1 cellular context compared by ENCODE assay signal in the genomic region with DNA sequence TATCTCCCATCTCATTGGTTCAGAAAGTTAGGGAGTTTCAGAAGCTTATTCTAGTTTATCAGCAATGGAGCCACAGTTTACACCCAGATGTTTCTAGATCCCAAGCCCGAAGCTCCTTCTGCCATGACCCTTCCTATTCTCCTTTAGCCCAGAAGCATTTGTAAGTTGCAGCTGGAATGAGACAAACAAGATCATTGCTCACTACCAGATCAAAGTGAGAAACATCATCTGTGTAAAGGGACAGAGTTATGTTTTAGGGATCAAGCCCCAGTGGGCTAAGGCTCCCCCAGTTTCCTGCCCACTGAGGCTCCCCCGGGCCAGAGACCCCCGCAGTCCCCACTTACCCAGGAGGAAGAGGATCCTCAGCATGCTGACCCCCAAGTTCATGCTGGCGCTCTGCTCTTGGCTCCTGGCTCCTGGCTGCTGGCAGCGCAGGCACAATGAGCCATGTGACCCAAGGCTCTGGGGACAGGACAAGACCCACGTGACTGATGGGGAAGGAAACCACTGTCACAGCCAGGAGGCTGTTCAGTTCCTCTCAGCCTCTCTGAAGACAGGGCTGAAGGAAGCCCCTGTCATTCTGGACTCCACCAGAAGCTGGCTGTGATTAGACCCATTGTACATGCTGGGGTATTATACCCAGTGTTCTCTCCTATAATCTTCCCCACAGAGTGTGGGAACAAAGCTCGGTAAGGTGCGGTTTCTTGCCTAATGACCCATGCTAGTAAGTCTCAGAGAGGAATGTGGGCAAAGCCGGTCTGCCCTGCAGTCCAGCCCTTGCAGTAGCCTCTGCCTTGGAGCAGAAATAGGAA.
A peak's percentile ranks its signal among the peaks of the same experiment; 100 is the strongest.
TF ChIP-seq lines count a peak whose summit lies in the region.

A gene with protein sequence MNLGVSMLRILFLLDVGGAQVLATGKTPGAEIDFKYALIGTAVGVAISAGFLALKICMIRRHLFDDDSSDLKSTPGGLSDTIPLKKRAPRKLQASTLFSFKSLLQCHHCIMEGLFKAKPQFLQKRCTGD (minus strand): TSS at position 442 of the 812 bp plus-strand sequence. CDS start 55 bp downstream, at position 387.

TF ChIP-seq in K562, 482 proteins besides CTCF, POLR2A, EP300 and RAD21 (continued from another document and continues in another):
- TF ChIP-seq, protein P1, sequence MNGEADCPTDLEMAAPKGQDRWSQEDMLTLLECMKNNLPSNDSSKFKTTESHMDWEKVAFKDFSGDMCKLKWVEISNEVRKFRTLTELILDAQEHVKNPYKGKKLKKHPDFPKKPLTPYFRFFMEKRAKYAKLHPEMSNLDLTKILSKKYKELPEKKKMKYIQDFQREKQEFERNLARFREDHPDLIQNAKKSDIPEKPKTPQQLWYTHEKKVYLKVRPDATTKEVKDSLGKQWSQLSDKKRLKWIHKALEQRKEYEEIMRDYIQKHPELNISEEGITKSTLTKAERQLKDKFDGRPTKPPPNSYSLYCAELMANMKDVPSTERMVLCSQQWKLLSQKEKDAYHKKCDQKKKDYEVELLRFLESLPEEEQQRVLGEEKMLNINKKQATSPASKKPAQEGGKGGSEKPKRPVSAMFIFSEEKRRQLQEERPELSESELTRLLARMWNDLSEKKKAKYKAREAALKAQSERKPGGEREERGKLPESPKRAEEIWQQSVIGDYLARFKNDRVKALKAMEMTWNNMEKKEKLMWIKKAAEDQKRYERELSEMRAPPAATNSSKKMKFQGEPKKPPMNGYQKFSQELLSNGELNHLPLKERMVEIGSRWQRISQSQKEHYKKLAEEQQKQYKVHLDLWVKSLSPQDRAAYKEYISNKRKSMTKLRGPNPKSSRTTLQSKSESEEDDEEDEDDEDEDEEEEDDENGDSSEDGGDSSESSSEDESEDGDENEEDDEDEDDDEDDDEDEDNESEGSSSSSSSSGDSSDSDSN (IDR thresholded peaks at IDR 0.05; ENCODE audit: borderline replicate concordance in 1 of 2, low read depth in 2 of 2, low read length in 2 of 2): 0 out of 4 replicates have a peak, but pooled peaks of 1 of the 2 experiments have one; percentile 25
- TF ChIP-seq, protein P2, sequence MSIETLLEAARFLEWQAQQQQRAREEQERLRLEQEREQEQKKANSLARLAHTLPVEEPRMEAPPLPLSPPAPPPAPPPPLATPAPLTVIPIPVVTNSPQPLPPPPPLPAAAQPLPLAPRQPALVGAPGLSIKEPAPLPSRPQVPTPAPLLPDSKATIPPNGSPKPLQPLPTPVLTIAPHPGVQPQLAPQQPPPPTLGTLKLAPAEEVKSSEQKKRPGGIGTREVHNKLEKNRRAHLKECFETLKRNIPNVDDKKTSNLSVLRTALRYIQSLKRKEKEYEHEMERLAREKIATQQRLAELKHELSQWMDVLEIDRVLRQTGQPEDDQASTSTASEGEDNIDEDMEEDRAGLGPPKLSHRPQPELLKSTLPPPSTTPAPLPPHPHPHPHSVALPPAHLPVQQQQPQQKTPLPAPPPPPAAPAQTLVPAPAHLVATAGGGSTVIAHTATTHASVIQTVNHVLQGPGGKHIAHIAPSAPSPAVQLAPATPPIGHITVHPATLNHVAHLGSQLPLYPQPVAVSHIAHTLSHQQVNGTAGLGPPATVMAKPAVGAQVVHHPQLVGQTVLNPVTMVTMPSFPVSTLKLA (conservative IDR thresholded peaks at IDR 0.05): peak; percentile 87
- TF ChIP-seq ZNF707 (CRISPR knock-in tag; conservative IDR thresholded peaks at IDR 0.05): no peak
- peak; percentile 93; the same call in 1 of the 2 replicates for TF ChIP-seq TOE1 (IDR thresholded peaks at IDR 0.05; ENCODE audit: borderline replicate concordance)
- TF ChIP-seq TOE1 (CRISPR knock-in tag; IDR thresholded peaks at IDR 0.05; ENCODE audit: borderline replicate concordance, low read depth): no peak
- TF ChIP-seq GABPB1 (CRISPR knock-in tag; IDR thresholded peaks at IDR 0.05): no peak
- TF ChIP-seq MXD1 (CRISPR knock-in tag; IDR thresholded peaks at IDR 0.05; ENCODE audit: borderline replicate concordance, poor library complexity, severe bottlenecking): no peak
- TF ChIP-seq SREBF2 (CRISPR knock-in tag; IDR thresholded peaks at IDR 0.05): no peak
- TF ChIP-seq E2F1 (CRISPR knock-in tag; IDR thresholded peaks at IDR 0.05): no peak
- no peak for TF ChIP-seq SP2 (IDR thresholded peaks at IDR 0.05; ENCODE audit: extremely low read depth, low read depth, low read length, poor library complexity, severe bottlenecking)
- TF ChIP-seq, protein P3, sequence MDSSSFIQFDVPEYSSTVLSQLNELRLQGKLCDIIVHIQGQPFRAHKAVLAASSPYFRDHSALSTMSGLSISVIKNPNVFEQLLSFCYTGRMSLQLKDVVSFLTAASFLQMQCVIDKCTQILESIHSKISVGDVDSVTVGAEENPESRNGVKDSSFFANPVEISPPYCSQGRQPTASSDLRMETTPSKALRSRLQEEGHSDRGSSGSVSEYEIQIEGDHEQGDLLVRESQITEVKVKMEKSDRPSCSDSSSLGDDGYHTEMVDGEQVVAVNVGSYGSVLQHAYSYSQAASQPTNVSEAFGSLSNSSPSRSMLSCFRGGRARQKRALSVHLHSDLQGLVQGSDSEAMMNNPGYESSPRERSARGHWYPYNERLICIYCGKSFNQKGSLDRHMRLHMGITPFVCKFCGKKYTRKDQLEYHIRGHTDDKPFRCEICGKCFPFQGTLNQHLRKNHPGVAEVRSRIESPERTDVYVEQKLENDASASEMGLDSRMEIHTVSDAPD (CRISPR knock-in tag; IDR thresholded peaks at IDR 0.05): no peak
- no peak for TF ChIP-seq HOXB6 (CRISPR knock-in tag; IDR thresholded peaks at IDR 0.05; ENCODE audit: borderline replicate concordance)
- no peak for TF ChIP-seq POLR2AphosphoS2 (IDR thresholded peaks at IDR 0.05; ENCODE audit: low read length)
- TF ChIP-seq ZNF583 (CRISPR knock-in tag; IDR thresholded peaks at IDR 0.05): peak; percentile 68; the same call in 1 of the 2 replicates
- TF ChIP-seq ZNF253 (CRISPR knock-in tag; conservative IDR thresholded peaks at IDR 0.05): no peak
- no peak for TF ChIP-seq RBM17 (IDR thresholded peaks at IDR 0.05; ENCODE audit: borderline replicate concordance, low read depth, low read length)
- no peak for TF ChIP-seq ZNF212 (CRISPR knock-in tag; IDR thresholded peaks at IDR 0.05)
- no peak for TF ChIP-seq SP1 (CRISPR knock-in tag; IDR thresholded peaks at IDR 0.05)
- no peak for TF ChIP-seq SNRNP70 (optimal IDR thresholded peaks at IDR 0.05; ENCODE audit: low read depth, low read length)
- peak in 1 of 2 experiments; percentile 45; a peak in 2 of 4 replicates for TF ChIP-seq FOXK2 (conservative IDR thresholded peaks at IDR 0.05 in 1 of 2, IDR thresholded peaks at IDR 0.05 in 1 of 2; ENCODE audit: low read depth in 2 of 2)
- no peak for TF ChIP-seq BRD9 (IDR thresholded peaks at IDR 0.05; ENCODE audit: low read depth, partially characterized antibody)
- TF ChIP-seq SETDB1 (IDR thresholded peaks at IDR 0.05; ENCODE audit: low read length): no peak
- TF ChIP-seq CSDE1 (IDR thresholded peaks at IDR 0.05): no peak
- no peak for TF ChIP-seq DNMT1 (IDR thresholded peaks at IDR 0.05)
- TF ChIP-seq CEBPB (tag; IDR thresholded peaks at IDR 0.05): no peak
- peak; percentile 55; the same call in 1 of the 2 replicates for TF ChIP-seq RBFOX2 (IDR thresholded peaks at IDR 0.05; ENCODE audit: low read depth, low read length)
- no peak for TF ChIP-seq MTA2 (IDR thresholded peaks at IDR 0.05; ENCODE audit: low read depth)
- 0 out of 2 replicates have a peak, but pooled peaks have one; percentile 7 for TF ChIP-seq NFXL1 (CRISPR knock-in tag; IDR thresholded peaks at IDR 0.05)
- TF ChIP-seq YBX1 (IDR thresholded peaks at IDR 0.05): no peak
- no peak for TF ChIP-seq MCM5 (IDR thresholded peaks at IDR 0.05; ENCODE audit: low read depth)
- no peak for TF ChIP-seq ZNF23 (CRISPR knock-in tag; IDR thresholded peaks at IDR 0.05)
- no peak for TF ChIP-seq CREBBP (IDR thresholded peaks at IDR 0.05; ENCODE audit: low read depth, low read length)
- no peak for TF ChIP-seq LEF1 (IDR thresholded peaks at IDR 0.05)
- TF ChIP-seq NR1H2 (CRISPR knock-in tag; IDR thresholded peaks at IDR 0.05): no peak
- TF ChIP-seq ZNF143 (CRISPR knock-in tag; IDR thresholded peaks at IDR 0.05): no peak
- TF ChIP-seq GATA2 (CRISPR knock-in tag; IDR thresholded peaks at IDR 0.05): peak; percentile 12; the same call in 1 of the 2 replicates
- TF ChIP-seq, protein P4, sequence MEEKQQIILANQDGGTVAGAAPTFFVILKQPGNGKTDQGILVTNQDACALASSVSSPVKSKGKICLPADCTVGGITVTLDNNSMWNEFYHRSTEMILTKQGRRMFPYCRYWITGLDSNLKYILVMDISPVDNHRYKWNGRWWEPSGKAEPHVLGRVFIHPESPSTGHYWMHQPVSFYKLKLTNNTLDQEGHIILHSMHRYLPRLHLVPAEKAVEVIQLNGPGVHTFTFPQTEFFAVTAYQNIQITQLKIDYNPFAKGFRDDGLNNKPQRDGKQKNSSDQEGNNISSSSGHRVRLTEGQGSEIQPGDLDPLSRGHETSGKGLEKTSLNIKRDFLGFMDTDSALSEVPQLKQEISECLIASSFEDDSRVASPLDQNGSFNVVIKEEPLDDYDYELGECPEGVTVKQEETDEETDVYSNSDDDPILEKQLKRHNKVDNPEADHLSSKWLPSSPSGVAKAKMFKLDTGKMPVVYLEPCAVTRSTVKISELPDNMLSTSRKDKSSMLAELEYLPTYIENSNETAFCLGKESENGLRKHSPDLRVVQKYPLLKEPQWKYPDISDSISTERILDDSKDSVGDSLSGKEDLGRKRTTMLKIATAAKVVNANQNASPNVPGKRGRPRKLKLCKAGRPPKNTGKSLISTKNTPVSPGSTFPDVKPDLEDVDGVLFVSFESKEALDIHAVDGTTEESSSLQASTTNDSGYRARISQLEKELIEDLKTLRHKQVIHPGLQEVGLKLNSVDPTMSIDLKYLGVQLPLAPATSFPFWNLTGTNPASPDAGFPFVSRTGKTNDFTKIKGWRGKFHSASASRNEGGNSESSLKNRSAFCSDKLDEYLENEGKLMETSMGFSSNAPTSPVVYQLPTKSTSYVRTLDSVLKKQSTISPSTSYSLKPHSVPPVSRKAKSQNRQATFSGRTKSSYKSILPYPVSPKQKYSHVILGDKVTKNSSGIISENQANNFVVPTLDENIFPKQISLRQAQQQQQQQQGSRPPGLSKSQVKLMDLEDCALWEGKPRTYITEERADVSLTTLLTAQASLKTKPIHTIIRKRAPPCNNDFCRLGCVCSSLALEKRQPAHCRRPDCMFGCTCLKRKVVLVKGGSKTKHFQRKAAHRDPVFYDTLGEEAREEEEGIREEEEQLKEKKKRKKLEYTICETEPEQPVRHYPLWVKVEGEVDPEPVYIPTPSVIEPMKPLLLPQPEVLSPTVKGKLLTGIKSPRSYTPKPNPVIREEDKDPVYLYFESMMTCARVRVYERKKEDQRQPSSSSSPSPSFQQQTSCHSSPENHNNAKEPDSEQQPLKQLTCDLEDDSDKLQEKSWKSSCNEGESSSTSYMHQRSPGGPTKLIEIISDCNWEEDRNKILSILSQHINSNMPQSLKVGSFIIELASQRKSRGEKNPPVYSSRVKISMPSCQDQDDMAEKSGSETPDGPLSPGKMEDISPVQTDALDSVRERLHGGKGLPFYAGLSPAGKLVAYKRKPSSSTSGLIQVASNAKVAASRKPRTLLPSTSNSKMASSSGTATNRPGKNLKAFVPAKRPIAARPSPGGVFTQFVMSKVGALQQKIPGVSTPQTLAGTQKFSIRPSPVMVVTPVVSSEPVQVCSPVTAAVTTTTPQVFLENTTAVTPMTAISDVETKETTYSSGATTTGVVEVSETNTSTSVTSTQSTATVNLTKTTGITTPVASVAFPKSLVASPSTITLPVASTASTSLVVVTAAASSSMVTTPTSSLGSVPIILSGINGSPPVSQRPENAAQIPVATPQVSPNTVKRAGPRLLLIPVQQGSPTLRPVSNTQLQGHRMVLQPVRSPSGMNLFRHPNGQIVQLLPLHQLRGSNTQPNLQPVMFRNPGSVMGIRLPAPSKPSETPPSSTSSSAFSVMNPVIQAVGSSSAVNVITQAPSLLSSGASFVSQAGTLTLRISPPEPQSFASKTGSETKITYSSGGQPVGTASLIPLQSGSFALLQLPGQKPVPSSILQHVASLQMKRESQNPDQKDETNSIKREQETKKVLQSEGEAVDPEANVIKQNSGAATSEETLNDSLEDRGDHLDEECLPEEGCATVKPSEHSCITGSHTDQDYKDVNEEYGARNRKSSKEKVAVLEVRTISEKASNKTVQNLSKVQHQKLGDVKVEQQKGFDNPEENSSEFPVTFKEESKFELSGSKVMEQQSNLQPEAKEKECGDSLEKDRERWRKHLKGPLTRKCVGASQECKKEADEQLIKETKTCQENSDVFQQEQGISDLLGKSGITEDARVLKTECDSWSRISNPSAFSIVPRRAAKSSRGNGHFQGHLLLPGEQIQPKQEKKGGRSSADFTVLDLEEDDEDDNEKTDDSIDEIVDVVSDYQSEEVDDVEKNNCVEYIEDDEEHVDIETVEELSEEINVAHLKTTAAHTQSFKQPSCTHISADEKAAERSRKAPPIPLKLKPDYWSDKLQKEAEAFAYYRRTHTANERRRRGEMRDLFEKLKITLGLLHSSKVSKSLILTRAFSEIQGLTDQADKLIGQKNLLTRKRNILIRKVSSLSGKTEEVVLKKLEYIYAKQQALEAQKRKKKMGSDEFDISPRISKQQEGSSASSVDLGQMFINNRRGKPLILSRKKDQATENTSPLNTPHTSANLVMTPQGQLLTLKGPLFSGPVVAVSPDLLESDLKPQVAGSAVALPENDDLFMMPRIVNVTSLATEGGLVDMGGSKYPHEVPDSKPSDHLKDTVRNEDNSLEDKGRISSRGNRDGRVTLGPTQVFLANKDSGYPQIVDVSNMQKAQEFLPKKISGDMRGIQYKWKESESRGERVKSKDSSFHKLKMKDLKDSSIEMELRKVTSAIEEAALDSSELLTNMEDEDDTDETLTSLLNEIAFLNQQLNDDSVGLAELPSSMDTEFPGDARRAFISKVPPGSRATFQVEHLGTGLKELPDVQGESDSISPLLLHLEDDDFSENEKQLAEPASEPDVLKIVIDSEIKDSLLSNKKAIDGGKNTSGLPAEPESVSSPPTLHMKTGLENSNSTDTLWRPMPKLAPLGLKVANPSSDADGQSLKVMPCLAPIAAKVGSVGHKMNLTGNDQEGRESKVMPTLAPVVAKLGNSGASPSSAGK (IDR thresholded peaks at IDR 0.05): peak; percentile 83
- no peak for TF ChIP-seq HSF4 (CRISPR knock-in tag; IDR thresholded peaks at IDR 0.05; ENCODE audit: borderline replicate concordance)
